ENCODE assay signal across 24 cellular contexts in the genomic region with DNA sequence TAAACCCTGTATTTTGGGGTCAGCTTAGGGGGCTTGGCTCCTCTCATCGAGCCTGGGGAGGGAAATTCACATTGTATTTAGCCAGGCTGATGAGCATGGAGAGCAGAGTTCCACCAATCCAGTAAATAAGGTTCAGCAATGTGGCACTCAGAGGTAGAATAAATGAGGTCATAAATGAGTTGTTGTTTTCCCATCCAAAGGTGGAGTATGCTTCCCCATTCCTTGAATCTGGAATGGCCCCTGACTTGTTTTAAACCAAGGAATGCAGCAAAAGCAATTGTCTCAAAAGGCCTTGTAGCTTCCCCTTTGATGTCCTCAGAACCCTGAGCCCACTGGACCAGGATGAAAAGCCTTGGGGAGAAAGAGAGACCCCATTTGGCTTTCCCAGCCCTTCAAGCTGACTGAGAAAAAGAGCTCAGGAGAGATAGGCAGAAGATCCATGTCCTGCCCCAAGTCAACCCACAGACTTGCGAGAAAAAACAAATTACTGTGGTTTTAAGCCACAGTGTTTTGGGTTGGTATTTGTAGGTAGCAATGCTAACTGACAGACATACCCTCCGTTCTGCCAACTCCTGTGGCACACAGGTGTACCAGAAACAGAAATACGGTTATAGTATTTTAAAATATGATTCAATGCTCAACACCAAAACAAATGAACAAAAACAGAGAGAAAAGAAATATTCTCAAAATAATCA.
DNase-seq lines count a peak whose midpoint lies in the region; ATAC-seq, FAIRE-seq and TF ChIP-seq lines count a peak whose summit lies in the region.
"Had no signal": no experiment of that assay in that cellular context is flagged by ENCODE, and none has a peak within 500 bp of the region (broad histone marks: within the 10 kb centered on the region; RNA-seq: fewer than 3 reads in every experiment).

No MANE protein-coding gene starts in this region.

- H3K27me3 ChIP-seq in endothelial cell of umbilical vein (ENCODE audit: control insufficient read depth in 2 of 2, insufficient read depth in 2 of 2, low read length in 2 of 2): no peaks in the 10 kb centered on the region
- H3K27me3 ChIP-seq: suprapubic skin had no signal

- in situ Hi-C loops in Caki2 (cut with HindIII; ENCODE audit: low pct_unique_long_range_greater_than_20kb, low sequenced_read_pairs): no loop called here

- no peak for TF ChIP-seq CTCF in endothelial cell of umbilical vein (IDR thresholded peaks at IDR 0.05; ENCODE audit: extremely low read depth in 1 of 2, insufficient read depth in 1 of 2, low read depth in 1 of 2, low read length in 2 of 2)
- no peak for TF ChIP-seq CTCF in osteocyte (IDR thresholded peaks at IDR 0.05)

- H3K36me3 Mint-ChIP-seq in osteocyte (ENCODE audit: unreplicated experiment): no peaks in the 10 kb centered on the region
- no peaks in the 10 kb centered on the region for H3K36me3 Mint-ChIP-seq in stimulated activated memory B cell treated with anti-CD40 and anti-IgM and Interleukin-4, amounts not matched to agents 10 μg/mL and 1 μg/mL and 100 μg/mL, for 72 hours
- H3K36me3 Mint-ChIP-seq: CD8-positive, alpha-beta memory T cell had no signal

- ATAC-seq in HG02759 (IDR thresholded peaks at IDR 0.05; ENCODE audit: unreplicated experiment): peak; percentile 9
- ATAC-seq in stimulated activated memory B cell treated with anti-CD40 and anti-IgM and Interleukin-4, amounts not matched to agents 10 μg/mL and 1 μg/mL and 100 μg/mL, for 72 hours: no peak

- H3K9ac ChIP-seq in endothelial cell of umbilical vein (replicated peaks; ENCODE audit: extremely low read depth, insufficient read depth, low read length): peak overlapping the region; percentile 46

- no peaks in the 10 kb centered on the region for H3K9me1 ChIP-seq in endothelial cell of umbilical vein (replicated peaks; ENCODE audit: control insufficient read depth, extremely low read depth, insufficient read depth, low read length)

- no peaks in the 10 kb centered on the region for H4K20me1 ChIP-seq in endothelial cell of umbilical vein (replicated peaks; ENCODE audit: control insufficient read depth, extremely low read depth, insufficient read depth, low read length)

- H3K4me3 ChIP-seq in endothelial cell of umbilical vein (replicated peaks in 1 of 3; ENCODE audit: insufficient read depth in 1 of 3, low read depth in 1 of 3, low read length in 3 of 3): peak overlapping the region in 1 of 3 experiments; percentile 22
- H3K4me3 ChIP-seq: coronary artery, suprapubic skin had no signal

- H3K27me3 Mint-ChIP-seq in osteocyte (ENCODE audit: unreplicated experiment): no peaks in the 10 kb centered on the region
- H3K27me3 Mint-ChIP-seq in stimulated activated memory B cell treated with anti-CD40 and anti-IgM and Interleukin-4, amounts not matched to agents 10 μg/mL and 1 μg/mL and 100 μg/mL, for 72 hours: no peaks in the 10 kb centered on the region
- H3K27me3 Mint-ChIP-seq: activated CD4-positive, alpha-beta T cell treated with anti-CD3 and anti-CD28 coated beads, Interleukin-2, amount 10 ng/mL, durations not matched to agents 7 days and 5 days; progenitor cell of endocrine pancreas had no signal

- intact Hi-C loops in endothelial cell of umbilical vein (cut with micrococcal nuclease): loop anchor here (1.0 to 10.0 kb wide), 5 partner anchors 9 to 551 kb away; no protein-coding TSS in a partner anchor

- H3K27ac Mint-ChIP-seq in osteocyte (ENCODE audit: unreplicated experiment): peak overlapping the region; percentile 44
- H3K27ac Mint-ChIP-seq in stimulated activated memory B cell treated with anti-CD40 and anti-IgM and Interleukin-4, amounts not matched to agents 10 μg/mL and 1 μg/mL and 100 μg/mL, for 72 hours: no peak overlapping the region
- H3K27ac Mint-ChIP-seq: activated CD4-positive, alpha-beta T cell treated with anti-CD3 and anti-CD28 coated beads, Interleukin-2, amount 10 ng/mL, durations not matched to agents 7 days and 5 days; CD8-positive, alpha-beta memory T cell; progenitor cell of endocrine pancreas had no signal

- H3K27ac ChIP-seq in endothelial cell of umbilical vein (ENCODE audit: insufficient read depth, low read depth, low read length): peak overlapping the region; percentile 98
- H3K27ac ChIP-seq: coronary artery, suprapubic skin had no signal

- no peaks in the 10 kb centered on the region for H3K36me3 ChIP-seq in endothelial cell of umbilical vein (ENCODE audit: control insufficient read depth in 2 of 2, extremely low read depth in 1 of 2, insufficient read depth in 2 of 2, low read length in 2 of 2)
- H3K36me3 ChIP-seq: suprapubic skin had no signal

- no peaks in the 10 kb centered on the region for H3K9me3 Mint-ChIP-seq in osteocyte (ENCODE audit: unreplicated experiment)
- no peaks in the 10 kb centered on the region for H3K9me3 Mint-ChIP-seq in stimulated activated memory B cell treated with anti-CD40 and anti-IgM and Interleukin-4, amounts not matched to agents 10 μg/mL and 1 μg/mL and 100 μg/mL, for 72 hours
- H3K9me3 Mint-ChIP-seq: activated CD4-positive, alpha-beta T cell treated with anti-CD3 and anti-CD28 coated beads, Interleukin-2, amount 10 ng/mL, durations not matched to agents 7 days and 5 days; CD8-positive, alpha-beta memory T cell; nephron progenitor cell had no signal

- H3K79me2 ChIP-seq in endothelial cell of umbilical vein (ENCODE audit: control insufficient read depth, insufficient read depth, low read length): no peaks in the 10 kb centered on the region

- POLR2A ChIA-PET in endothelial cell of umbilical vein (lab: Charles Lee): no interaction called here

- TF ChIP-seq POLR2A in endothelial cell of umbilical vein (IDR thresholded peaks at IDR 0.05; ENCODE audit: low read depth, low read length): no peak

- TSS peak; percentile 70 for BruUV-seq in endothelial cell of umbilical vein (replicated peaks; lab: Mats Ljungman, UMichigan)

- FAIRE-seq in endothelial cell of umbilical vein (lab: Jason Lieb, UNC): peak; percentile 8
- FAIRE-seq: GM18507, small intestine had no signal

- H3K4me2 ChIP-seq in endothelial cell of umbilical vein (ENCODE audit: insufficient read depth, low read length): peak overlapping the region; percentile 83

- peaks cover 20% of the 10 kb centered on the region for H3K4me1 Mint-ChIP-seq in osteocyte (ENCODE audit: unreplicated experiment)
- no peaks in the 10 kb centered on the region for H3K4me1 Mint-ChIP-seq in stimulated activated memory B cell treated with anti-CD40 and anti-IgM and Interleukin-4, amounts not matched to agents 10 μg/mL and 1 μg/mL and 100 μg/mL, for 72 hours
- H3K4me1 Mint-ChIP-seq: CD8-positive, alpha-beta memory T cell had no signal

- H3K4me3 Mint-ChIP-seq in osteocyte (ENCODE audit: unreplicated experiment): no peak overlapping the region
- no peak overlapping the region for H3K4me3 Mint-ChIP-seq in stimulated activated memory B cell treated with anti-CD40 and anti-IgM and Interleukin-4, amounts not matched to agents 10 μg/mL and 1 μg/mL and 100 μg/mL, for 72 hours
- H3K4me3 Mint-ChIP-seq: activated CD4-positive, alpha-beta T cell treated with anti-CD3 and anti-CD28 coated beads, Interleukin-2, amount 10 ng/mL, durations not matched to agents 7 days and 5 days; CD8-positive, alpha-beta memory T cell; nephron progenitor cell had no signal

- dilution Hi-C loops in endothelial cell of umbilical vein (cut with MboI; ENCODE audit: extremely low pct_ligation_motif_present, low sequenced_read_pairs): no loop called here

- DNase-seq in Caki2 (ENCODE audit: low read depth): peak; percentile 21
- no peak for DNase-seq in endothelial cell of umbilical vein (ENCODE audit: low read depth, low spot score)
- DNase-seq in osteocyte (ENCODE audit: extremely low spot score, unreplicated experiment): no peak
- no peak for DNase-seq in NCI-H524 (lab: John Stamatoyannopoulos, UW)
- no peak for DNase-seq in NCI-H128 (lab: John Stamatoyannopoulos, UW; ENCODE audit: unreplicated experiment)
- DNase-seq: activated CD4-positive, alpha-beta T cell treated with anti-CD3 and anti-CD28 coated beads, Interleukin-2, amount 10 ng/mL, durations not matched to agents 7 days and 5 days; activated CD8-positive, alpha-beta memory T cell treated with anti-CD3 and anti-CD28 coated beads, Interleukin-2, amount 50 U/mL, for 4 hours; activated naive CD4-positive, alpha-beta T cell treated with Interleukin-2 at 50 U/mL for 16 hours; CD8-positive, alpha-beta memory T cell; GOT3; hippocampal formation; NCI-H1436; NCI-H526 treated with DMSO at 0.1 percent for 48 hours; nephron progenitor cell; Right ventricle myocardium superior; small intestine; stimulated activated CD4-positive, alpha-beta T cell treated with anti-CD3 and anti-CD28 coated beads, Interleukin-4, amount 100 ng/mL, for 1 hour; T-helper 1 cell had no signal

- peaks cover 37% of the 10 kb centered on the region for H3K4me1 ChIP-seq in endothelial cell of umbilical vein (ENCODE audit: control insufficient read depth, extremely low read depth, insufficient read depth, low read length)
- H3K4me1 ChIP-seq: suprapubic skin had no signal

- peak overlapping the region; percentile 36 for H2AFZ ChIP-seq in endothelial cell of umbilical vein (ENCODE audit: low read depth, low read length)

- CTCF ChIA-PET in endothelial cell of umbilical vein (lab: Charles Lee): interaction anchor here (1.8 kb wide), 1 partner anchor 10 kb away, joined by 6 read pairs; no protein-coding TSS in a partner anchor

- H3K9me3 ChIP-seq in endothelial cell of umbilical vein (replicated peaks; ENCODE audit: control insufficient read depth, insufficient read depth, low read length): no peaks in the 10 kb centered on the region
- H3K9me3 ChIP-seq: suprapubic skin had no signal

TF ChIP-seq in endothelial cell of umbilical vein, 7 proteins besides CTCF, POLR2A, EP300 and RAD21:
- TF ChIP-seq GATA2 (IDR thresholded peaks at IDR 0.05; ENCODE audit: insufficient read depth, insufficient read length, low read depth, low read length): no peak
- no peak for TF ChIP-seq POLR2AphosphoS5 (IDR thresholded peaks at IDR 0.05; ENCODE audit: insufficient read depth, low read depth, low read length)
- no peak for TF ChIP-seq EZH2 (IDR thresholded peaks at IDR 0.05; ENCODE audit: borderline replicate concordance, low read depth, low read length, severe bottlenecking)
- TF ChIP-seq FOS (IDR thresholded peaks at IDR 0.05; ENCODE audit: borderline replicate concordance, insufficient read depth, low read length): no peak
- TF ChIP-seq MYC (IDR thresholded peaks at IDR 0.05; ENCODE audit: low read depth, low read length): no peak
- TF ChIP-seq, protein P1, sequence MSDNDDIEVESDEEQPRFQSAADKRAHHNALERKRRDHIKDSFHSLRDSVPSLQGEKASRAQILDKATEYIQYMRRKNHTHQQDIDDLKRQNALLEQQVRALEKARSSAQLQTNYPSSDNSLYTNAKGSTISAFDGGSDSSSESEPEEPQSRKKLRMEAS (IDR thresholded peaks at IDR 0.05; ENCODE audit: insufficient read depth, insufficient read length): no peak
- no peak for TF ChIP-seq JUN (IDR thresholded peaks at IDR 0.05; ENCODE audit: borderline replicate concordance, insufficient read depth, insufficient read length, low read depth)
TF ChIP-seq in endothelial cell of umbilical vein: peak in this region for 0.
